20 cellular contexts compared by ENCODE assay signal in genomic region chr3:131619821-131620220, GRCh38.
DNase-seq lines count a peak whose midpoint lies in the region; TF ChIP-seq lines count a peak whose summit lies in the region.
"Had no signal": no experiment of that assay in that cellular context is flagged by ENCODE, and none has a peak within 500 bp of the region (broad histone marks: within the 10 kb centered on the region; RNA-seq: fewer than 3 reads in every experiment).

No MANE protein-coding gene starts in this region.

- H3K36me3 Mint-ChIP-seq in neural crest cell (ENCODE audit: low read depth) (no peaks in the 10 kb centered on the region), Caco-2 (ENCODE audit: insufficient read depth, unreplicated experiment) (no peaks in the 10 kb centered on the region)
- H3K36me3 Mint-ChIP-seq: CD4-positive, CD25-positive, alpha-beta regulatory T cell had no signal

- CTCF ChIA-PET in Caco-2 (lab: Charles Lee) (no interaction called here), A673 (lab: Charles Lee) (no interaction called here)

- POLR2A ChIA-PET in Caco-2 (lab: Charles Lee) = no interaction called here
- POLR2A ChIA-PET in A673 (lab: Charles Lee; ENCODE audit: low non-redundant PET) = no interaction called here

- DNase-seq in DMS79 treated with DMSO at 0.1 percent for 48 hours (lab: John Stamatoyannopoulos, UW) (peak; percentile 43), NCI-H1436 (lab: John Stamatoyannopoulos, UW) (peak; percentile 90), RPMI8226 (peak; percentile 37), neural crest cell (ENCODE audit: low read depth, low spot score) (peak; percentile 8), activated gamma-delta T cell treated with Interleukin-2 at 50 U/mL for 16 hours (no peak), Caco-2 (no peak), A673 (ENCODE audit: low spot score) (no peak)
- DNase-seq: BE2C; CD4-positive, CD25-positive, alpha-beta regulatory T cell; DND-41; HCEC 1CT; KG1; NCI-H1092 treated with DMSO at 0.1 percent for 48 hours; NCI-H187; NCI-H2227 treated with DMSO at 0.1 percent for 48 hours; NCI-H510A; NCI-H748 treated with DMSO at 0.1 percent for 48 hours; Right ventricle myocardium superior had no signal

- H3K36me3 ChIP-seq in Caco-2 (ENCODE audit: control insufficient read depth, insufficient read depth, low read length) (no peaks in the 10 kb centered on the region), A673 (ENCODE audit: insufficient read depth, low read length, poor library complexity, severe bottlenecking) (no peaks in the 10 kb centered on the region)
- H3K36me3 ChIP-seq: BE2C had no signal

- H3K4me3 Mint-ChIP-seq in neural crest cell (peak overlapping the region; percentile 0), Caco-2 (ENCODE audit: unreplicated experiment) (no peak overlapping the region)
- H3K4me3 Mint-ChIP-seq: CD4-positive, CD25-positive, alpha-beta regulatory T cell; GM23338; T-helper 1 cell treated with Interleukin-12 subunit alpha and Interleukin-12 subunit beta and Interleukin-4 antibody, amounts not matched to agents 30 μg/mL and 1 μg/mL, for 36 hours had no signal

- no peak overlapping the region for H3K4me3 ChIP-seq in Caco-2 (ENCODE audit: low read depth, low read length)
- no peak overlapping the region for H3K4me3 ChIP-seq in A673 (ENCODE audit: low read depth, low read length, poor library complexity, severe bottlenecking)
- H3K4me3 ChIP-seq: GM23338 had no signal

- H3K9me3 Mint-ChIP-seq in neural crest cell = no peaks in the 10 kb centered on the region
- no peaks in the 10 kb centered on the region for H3K9me3 Mint-ChIP-seq in Caco-2 (ENCODE audit: unreplicated experiment)
- H3K9me3 Mint-ChIP-seq: GM23338; T-helper 1 cell treated with Interleukin-12 subunit alpha and Interleukin-12 subunit beta and Interleukin-4 antibody, amounts not matched to agents 30 μg/mL and 1 μg/mL, for 36 hours had no signal

- peaks cover 2% of the 10 kb centered on the region for H3K27me3 Mint-ChIP-seq in neural crest cell (ENCODE audit: low read depth)
- peaks cover 22% of the 10 kb centered on the region for H3K27me3 Mint-ChIP-seq in Caco-2 (ENCODE audit: insufficient read depth, unreplicated experiment)
- H3K27me3 Mint-ChIP-seq: CD4-positive, CD25-positive, alpha-beta regulatory T cell had no signal

- H3K9me3 ChIP-seq in Caco-2 (no peaks in the 10 kb centered on the region), A673 (ENCODE audit: low read depth, low read length, poor library complexity, severe bottlenecking) (no peaks in the 10 kb centered on the region)
- H3K9me3 ChIP-seq: BE2C had no signal

- H3K27ac Mint-ChIP-seq in neural crest cell (ENCODE audit: unreplicated experiment) (peak overlapping the region; percentile 55), Caco-2 (ENCODE audit: unreplicated experiment) (no peak overlapping the region)
- H3K27ac Mint-ChIP-seq: GM23338; T-helper 1 cell treated with Interleukin-12 subunit alpha and Interleukin-12 subunit beta and Interleukin-4 antibody, amounts not matched to agents 30 μg/mL and 1 μg/mL, for 36 hours had no signal

- intact Hi-C loops in Caco-2 (cut with micrococcal nuclease; ENCODE audit: unreplicated experiment) (no loop called here), A673 (cut with micrococcal nuclease; ENCODE audit: unreplicated experiment) (no loop called here)

- H3K4me1 ChIP-seq in Caco-2 = no peaks in the 10 kb centered on the region
- no peaks in the 10 kb centered on the region for H3K4me1 ChIP-seq in A673 (ENCODE audit: insufficient read depth, low read length, poor library complexity, severe bottlenecking)
- H3K4me1 ChIP-seq: BE2C had no signal

- H3K27me3 ChIP-seq in Caco-2 (replicated peaks; ENCODE audit: control insufficient read depth, insufficient read depth, low read length) (no peaks in the 10 kb centered on the region), A673 (replicated peaks; ENCODE audit: insufficient read depth, low read depth, low read length, poor library complexity) (peaks cover 10% of the 10 kb centered on the region)
- H3K27me3 ChIP-seq: BE2C had no signal

- TF ChIP-seq CTCF in neural crest cell (conservative IDR thresholded peaks at IDR 0.05) (no peak), Caco-2 (IDR thresholded peaks at IDR 0.05; ENCODE audit: insufficient read depth in 1 of 2, low read depth in 1 of 2, low read length in 1 of 2, severe bottlenecking in 1 of 2, unreplicated experiment in 1 of 2) (no peak), A673 (conservative IDR thresholded peaks at IDR 0.05; ENCODE audit: low read depth, low read length) (no peak)

- H3K27ac ChIP-seq in A673 (ENCODE audit: low read depth, low read length, poor library complexity, severe bottlenecking) = no peak overlapping the region

- H3K4me1 Mint-ChIP-seq in neural crest cell (peaks cover 33% of the 10 kb centered on the region), Caco-2 (ENCODE audit: low read depth, unreplicated experiment) (no peaks in the 10 kb centered on the region)
- H3K4me1 Mint-ChIP-seq: CD4-positive, CD25-positive, alpha-beta regulatory T cell had no signal

- BruUV-seq in Caco-2 (replicated peaks; lab: Mats Ljungman, UMichigan) = no TSS peak
- no TSS peak for BruUV-seq in A673 (replicated peaks; lab: Mats Ljungman, UMichigan)

Comparison
In these comparisons a context has a peak if more than half of its experiments do, and no peak if none do; other contexts are left out.
1. DNase-seq: peak in DMS79 treated with DMSO at 0.1 percent for 48 hours (single experiment), NCI-H1436 (single experiment), RPMI8226 (single experiment) and neural crest cell (single experiment); none in activated gamma-delta T cell treated with Interleukin-2 at 50 U/mL for 16 hours (single experiment), Caco-2 (0 of 2) and A673 (single experiment).